1 cellular context compared by ENCODE assay signal in genomic region chr1:119766374-119766794, GRCh38.
TF ChIP-seq lines count a peak whose summit lies in the region.

No MANE protein-coding gene starts in this region.

TF ChIP-seq in IMR-90, 13 proteins besides CTCF, POLR2A, EP300 and RAD21:
- no peak for TF ChIP-seq CHD1 (IDR thresholded peaks at IDR 0.05; ENCODE audit: low read depth, low read length)
- TF ChIP-seq MAZ (IDR thresholded peaks at IDR 0.05; ENCODE audit: borderline replicate concordance, low read depth, low read length): no peak
- no peak for TF ChIP-seq RFX5 (IDR thresholded peaks at IDR 0.05; ENCODE audit: low read depth, low read length)
- no peak for TF ChIP-seq MAFK (IDR thresholded peaks at IDR 0.05; ENCODE audit: low read depth, low read length)
- TF ChIP-seq SMC3 (IDR thresholded peaks at IDR 0.05; ENCODE audit: low read depth, low read length): no peak
- no peak for TF ChIP-seq FOS (IDR thresholded peaks at IDR 0.05; ENCODE audit: low read depth, low read length)
- no peak for TF ChIP-seq ELK1 (IDR thresholded peaks at IDR 0.05; ENCODE audit: borderline replicate concordance, low read depth, low read length)
